8 cellular contexts compared by ENCODE assay signal in the genomic region with DNA sequence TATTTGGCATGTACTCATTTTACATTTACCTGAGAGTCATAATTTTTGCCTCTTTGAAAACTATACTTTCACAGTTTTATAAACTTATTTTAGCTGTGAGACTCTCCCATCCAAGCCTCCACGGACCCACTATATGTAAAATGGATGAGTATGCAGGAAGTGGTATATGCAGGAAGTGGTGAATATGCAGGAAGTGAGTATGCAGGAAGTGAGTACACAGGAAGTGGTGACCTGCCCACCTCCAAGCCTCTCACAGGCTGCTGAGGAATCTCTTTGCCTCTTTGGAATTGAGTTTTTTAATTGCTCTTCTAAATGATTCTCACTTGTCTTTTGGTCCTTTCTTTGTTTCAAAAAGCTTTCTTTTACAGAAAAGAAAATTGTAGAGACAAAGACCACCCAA.
DNase-seq lines count a peak whose midpoint lies in the region; ATAC-seq and TF ChIP-seq lines count a peak whose summit lies in the region.

No MANE protein-coding gene starts in this region.

- H3K9me3 Mint-ChIP-seq in naive B cell, result peaks cover 17 to 58% (median 39%) of the 10 kb centered on the region in 7 donors
- H3K9me3 Mint-ChIP-seq in CD14-positive monocyte, result peaks cover 13 to 30% (median 16%) of the 10 kb centered on the region in 7 donors

- peaks cover 0 to 6% (median 0%) of the 10 kb centered on the region in 3 donors for H3K27me3 Mint-ChIP-seq in naive B cell
- H3K27me3 Mint-ChIP-seq in CD14-positive monocyte (ENCODE audit: low read depth in 3 of 3), result peaks cover 0 to 5% (median 2%) of the 10 kb centered on the region in 3 donors

- H3K27ac Mint-ChIP-seq in naive B cell (peak overlapping the region in 3 of 6 donors; percentile 1 to 42 (median 34)), CD14-positive monocyte (peak overlapping the region in 2 of 7 donors; percentile 17 to 26)

- H3K36me3 Mint-ChIP-seq in naive B cell (peaks cover 18 to 32% of the 10 kb centered on the region in 2 donors), CD14-positive monocyte (no peaks in the 10 kb centered on the region)

- no peak for TF ChIP-seq CTCF in HL-60 (IDR thresholded peaks at IDR 0.05; ENCODE audit: insufficient read depth, low read length)
- no peak for TF ChIP-seq CTCF in CD14-positive monocyte (IDR thresholded peaks at IDR 0.05)

- H3K4me3 ChIP-seq in HL-60 (replicated peaks; ENCODE audit: insufficient read depth, low read length), result no peak overlapping the region

- H3K4me1 Mint-ChIP-seq in naive B cell, result peaks cover 16 to 18% (median 17%) of the 10 kb centered on the region in 3 donors
- H3K4me1 Mint-ChIP-seq in CD14-positive monocyte, result peaks cover 9% of the 10 kb centered on the region

- intact Hi-C loops in CD14-positive monocyte (cut with micrococcal nuclease), result no loop called here

- DNase-seq in HL-60 (ENCODE audit: low read depth in 1 of 2, low spot score in 1 of 2), result peak; percentile 10 to 11
- peak; percentile 28 to 44 for DNase-seq in activated CD4-positive, alpha-beta T cell treated with anti-CD3 and anti-CD28 coated beads, Interleukin-2, amount 50 U/mL, for 48 hours
- DNase-seq in naive B cell, result peak; percentile 9
- DNase-seq in cerebellar cortex (ENCODE audit: low spot score), result no peak
- no peak for DNase-seq in mucosa of gallbladder (ENCODE audit: low spot score)
- no peak for DNase-seq in CD14-positive monocyte (ENCODE audit: low spot score)
- no peak for DNase-seq in DMS114 treated with DMSO at 0.1 percent for 48 hours (lab: John Stamatoyannopoulos, UW; ENCODE audit: unreplicated experiment)

- H3K27me3 ChIP-seq in HL-60 (ENCODE audit: insufficient read depth, poor library complexity, severe bottlenecking), result no peaks in the 10 kb centered on the region

- no peak overlapping the region for H3K27ac ChIP-seq in HL-60 (replicated peaks)

- H3K4me3 Mint-ChIP-seq in naive B cell (peak overlapping the region in 7 of 8 donors; percentile 7 to 78 (median 57)), CD14-positive monocyte (no peak overlapping the region)

- ATAC-seq in GM19397 (IDR thresholded peaks at IDR 0.05; ENCODE audit: unreplicated experiment) (peak; percentile 69), naive B cell (ENCODE audit: low read depth in 2 of 2) (peak; percentile 74 to 81)

Comparison
In these comparisons a context has a peak if more than half of its experiments do, and no peak if none do; other contexts are left out.
1. DNase-seq: peak in HL-60 (2 of 2), activated CD4-positive, alpha-beta T cell treated with anti-CD3 and anti-CD28 coated beads, Interleukin-2, amount 50 U/mL, for 48 hours (2 of 2) and naive B cell (single experiment); none in cerebellar cortex (single experiment), mucosa of gallbladder (single experiment), CD14-positive monocyte (single experiment) and DMS114 treated with DMSO at 0.1 percent for 48 hours (single experiment).
2. H3K4me3 Mint-ChIP-seq: peak in naive B cell (7 of 8); none in CD14-positive monocyte (0 of 2).